8 cellular contexts compared by ENCODE assay signal in genomic region chr3:147945968-147946519, GRCh38.
DNase-seq lines count a peak whose midpoint lies in the region; ATAC-seq and FAIRE-seq lines count a peak whose summit lies in the region.

No MANE protein-coding gene starts in this region.

- peak; percentile 71 for ATAC-seq in GM18498 (IDR thresholded peaks at IDR 0.05; ENCODE audit: unreplicated experiment)
- ATAC-seq in HG02884 (IDR thresholded peaks at IDR 0.05; ENCODE audit: unreplicated experiment) = peak; percentile 62

- FAIRE-seq in RCC 7860 (lab: Jason Lieb, UNC) = peak; percentile 81

- peak; percentile 70 for DNase-seq in RCC 7860 (ENCODE audit: low spot score)
- peak; percentile 93 for DNase-seq in fibroblast of gingiva (ENCODE audit: low read depth)
- peak; percentile 90 for DNase-seq in non-pigmented ciliary epithelial cell (ENCODE audit: low read depth)
- DNase-seq in effector CD4-positive, alpha-beta T cell = no peak
- DNase-seq in effector CD8-positive, alpha-beta T cell (lab: John Stamatoyannopoulos, UW) = no peak
- DNase-seq in NCI-H187 treated with DMSO at 0.1 percent for 48 hours (lab: John Stamatoyannopoulos, UW) = no peak

Comparison
In these comparisons a context has a peak if more than half of its experiments do, and no peak if none do; other contexts are left out.
1. DNase-seq: peak in RCC 7860 (single experiment), fibroblast of gingiva (single experiment) and non-pigmented ciliary epithelial cell (single experiment); none in effector CD4-positive, alpha-beta T cell (single experiment), effector CD8-positive, alpha-beta T cell (single experiment) and NCI-H187 treated with DMSO at 0.1 percent for 48 hours (single experiment).